Comparison of ENCODE assay signal across 2 cellular contexts in the genomic region with DNA sequence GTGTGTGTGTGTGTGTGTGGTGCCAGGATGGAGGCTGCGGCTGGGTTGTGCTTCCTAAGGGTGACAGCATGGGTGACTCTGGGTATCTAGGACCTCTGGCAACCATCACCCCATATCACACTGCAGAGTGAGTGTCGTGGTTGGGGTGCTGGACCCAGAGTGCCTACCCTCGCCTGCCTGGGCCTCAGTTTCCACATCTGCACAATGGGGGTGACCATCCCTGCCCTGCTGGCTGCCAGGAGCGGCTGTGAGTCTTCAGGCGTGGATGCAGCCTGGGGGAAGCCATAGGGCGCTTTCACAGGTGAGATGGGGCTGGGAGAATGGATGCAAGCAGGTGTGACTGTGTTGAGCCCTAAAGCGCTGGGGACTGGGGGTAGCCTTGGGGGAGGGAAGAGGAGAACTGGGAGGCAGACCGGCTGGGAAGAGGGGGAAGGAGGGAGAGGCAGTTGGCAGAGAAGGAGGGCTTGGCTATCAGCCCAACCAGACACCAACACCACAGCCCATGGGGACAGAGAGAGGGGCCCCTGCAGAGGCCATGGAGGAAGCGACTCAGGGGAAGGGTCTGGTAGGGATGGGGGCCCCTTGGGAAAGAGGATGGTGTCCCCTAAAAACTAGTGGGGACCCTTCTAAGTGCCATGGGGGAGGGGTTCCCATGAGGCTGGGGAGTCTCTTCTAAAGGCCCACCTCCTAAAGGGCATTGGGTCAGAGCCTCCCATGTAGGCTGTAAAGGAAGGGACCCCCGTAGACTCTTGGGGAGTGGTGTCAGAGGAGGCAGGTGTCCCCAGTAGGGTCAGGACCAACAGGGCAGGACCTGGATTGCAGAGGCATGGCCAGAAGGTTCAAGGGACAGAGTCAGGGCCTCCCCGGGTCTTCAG.
A peak's percentile ranks its signal among the peaks of the same experiment; 100 is the strongest.
TF ChIP-seq lines count a peak whose summit lies in the region.

No MANE protein-coding gene starts in this region.

TF ChIP-seq in HEK293, 187 proteins besides CTCF, POLR2A, EP300 and RAD21:
- TF ChIP-seq ZIC2 (tag by site-specific recombination; IDR thresholded peaks at IDR 0.05) (no peak), ZNF529 (tag by site-specific recombination; IDR thresholded peaks at IDR 0.05; ENCODE audit: insufficient replicate concordance) (no peak), KLF9 (tag by site-specific recombination; IDR thresholded peaks at IDR 0.05; ENCODE audit: low read depth) (no peak), ZNF239 (tag by site-specific recombination; IDR thresholded peaks at IDR 0.05) (no peak), ZSCAN23 (tag by site-specific recombination; IDR thresholded peaks at IDR 0.05) (no peak), ZNF48 (tag by site-specific recombination; IDR thresholded peaks at IDR 0.05) (no peak), ZNF555 (tag by site-specific recombination; conservative IDR thresholded peaks at IDR 0.05) (no peak), ZNF24 (tag by site-specific recombination; IDR thresholded peaks at IDR 0.05) (no peak)
- TF ChIP-seq, protein P1, sequence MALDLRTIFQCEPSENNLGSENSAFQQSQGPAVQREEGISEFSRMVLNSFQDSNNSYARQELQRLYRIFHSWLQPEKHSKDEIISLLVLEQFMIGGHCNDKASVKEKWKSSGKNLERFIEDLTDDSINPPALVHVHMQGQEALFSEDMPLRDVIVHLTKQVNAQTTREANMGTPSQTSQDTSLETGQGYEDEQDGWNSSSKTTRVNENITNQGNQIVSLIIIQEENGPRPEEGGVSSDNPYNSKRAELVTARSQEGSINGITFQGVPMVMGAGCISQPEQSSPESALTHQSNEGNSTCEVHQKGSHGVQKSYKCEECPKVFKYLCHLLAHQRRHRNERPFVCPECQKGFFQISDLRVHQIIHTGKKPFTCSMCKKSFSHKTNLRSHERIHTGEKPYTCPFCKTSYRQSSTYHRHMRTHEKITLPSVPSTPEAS (tag by site-specific recombination; IDR thresholded peaks at IDR 0.05), result peak; percentile 37; the same call in 1 of the 2 replicates
- TF ChIP-seq, protein P2, sequence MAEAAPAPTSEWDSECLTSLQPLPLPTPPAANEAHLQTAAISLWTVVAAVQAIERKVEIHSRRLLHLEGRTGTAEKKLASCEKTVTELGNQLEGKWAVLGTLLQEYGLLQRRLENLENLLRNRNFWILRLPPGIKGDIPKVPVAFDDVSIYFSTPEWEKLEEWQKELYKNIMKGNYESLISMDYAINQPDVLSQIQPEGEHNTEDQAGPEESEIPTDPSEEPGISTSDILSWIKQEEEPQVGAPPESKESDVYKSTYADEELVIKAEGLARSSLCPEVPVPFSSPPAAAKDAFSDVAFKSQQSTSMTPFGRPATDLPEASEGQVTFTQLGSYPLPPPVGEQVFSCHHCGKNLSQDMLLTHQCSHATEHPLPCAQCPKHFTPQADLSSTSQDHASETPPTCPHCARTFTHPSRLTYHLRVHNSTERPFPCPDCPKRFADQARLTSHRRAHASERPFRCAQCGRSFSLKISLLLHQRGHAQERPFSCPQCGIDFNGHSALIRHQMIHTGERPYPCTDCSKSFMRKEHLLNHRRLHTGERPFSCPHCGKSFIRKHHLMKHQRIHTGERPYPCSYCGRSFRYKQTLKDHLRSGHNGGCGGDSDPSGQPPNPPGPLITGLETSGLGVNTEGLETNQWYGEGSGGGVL (tag by site-specific recombination; IDR thresholded peaks at IDR 0.05), result peak; percentile 90
TF ChIP-seq in HEK293: peak in this region for 2.

TF ChIP-seq in neural cell, 6 proteins besides CTCF, POLR2A, EP300 and RAD21:
- no peak for TF ChIP-seq POLR2AphosphoS5 (IDR thresholded peaks at IDR 0.05)
- no peak for TF ChIP-seq MXI1 (conservative IDR thresholded peaks at IDR 0.05; ENCODE audit: poor library complexity, severe bottlenecking)
- no peak for TF ChIP-seq EZH2 (IDR thresholded peaks at IDR 0.05; ENCODE audit: borderline replicate concordance, insufficient read depth, low read length, poor library complexity, severe bottlenecking)
- no peak for TF ChIP-seq TAF1 (IDR thresholded peaks at IDR 0.05; ENCODE audit: low read depth)
- TF ChIP-seq SMC3 (conservative IDR thresholded peaks at IDR 0.05; ENCODE audit: poor library complexity), result no peak
- TF ChIP-seq, protein P3, sequence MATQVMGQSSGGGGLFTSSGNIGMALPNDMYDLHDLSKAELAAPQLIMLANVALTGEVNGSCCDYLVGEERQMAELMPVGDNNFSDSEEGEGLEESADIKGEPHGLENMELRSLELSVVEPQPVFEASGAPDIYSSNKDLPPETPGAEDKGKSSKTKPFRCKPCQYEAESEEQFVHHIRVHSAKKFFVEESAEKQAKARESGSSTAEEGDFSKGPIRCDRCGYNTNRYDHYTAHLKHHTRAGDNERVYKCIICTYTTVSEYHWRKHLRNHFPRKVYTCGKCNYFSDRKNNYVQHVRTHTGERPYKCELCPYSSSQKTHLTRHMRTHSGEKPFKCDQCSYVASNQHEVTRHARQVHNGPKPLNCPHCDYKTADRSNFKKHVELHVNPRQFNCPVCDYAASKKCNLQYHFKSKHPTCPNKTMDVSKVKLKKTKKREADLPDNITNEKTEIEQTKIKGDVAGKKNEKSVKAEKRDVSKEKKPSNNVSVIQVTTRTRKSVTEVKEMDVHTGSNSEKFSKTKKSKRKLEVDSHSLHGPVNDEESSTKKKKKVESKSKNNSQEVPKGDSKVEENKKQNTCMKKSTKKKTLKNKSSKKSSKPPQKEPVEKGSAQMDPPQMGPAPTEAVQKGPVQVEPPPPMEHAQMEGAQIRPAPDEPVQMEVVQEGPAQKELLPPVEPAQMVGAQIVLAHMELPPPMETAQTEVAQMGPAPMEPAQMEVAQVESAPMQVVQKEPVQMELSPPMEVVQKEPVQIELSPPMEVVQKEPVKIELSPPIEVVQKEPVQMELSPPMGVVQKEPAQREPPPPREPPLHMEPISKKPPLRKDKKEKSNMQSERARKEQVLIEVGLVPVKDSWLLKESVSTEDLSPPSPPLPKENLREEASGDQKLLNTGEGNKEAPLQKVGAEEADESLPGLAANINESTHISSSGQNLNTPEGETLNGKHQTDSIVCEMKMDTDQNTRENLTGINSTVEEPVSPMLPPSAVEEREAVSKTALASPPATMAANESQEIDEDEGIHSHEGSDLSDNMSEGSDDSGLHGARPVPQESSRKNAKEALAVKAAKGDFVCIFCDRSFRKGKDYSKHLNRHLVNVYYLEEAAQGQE (IDR thresholded peaks at IDR 0.05; ENCODE audit: borderline replicate concordance), result no peak
